ENCODE assay signal across 17 cellular contexts in the genomic region with DNA sequence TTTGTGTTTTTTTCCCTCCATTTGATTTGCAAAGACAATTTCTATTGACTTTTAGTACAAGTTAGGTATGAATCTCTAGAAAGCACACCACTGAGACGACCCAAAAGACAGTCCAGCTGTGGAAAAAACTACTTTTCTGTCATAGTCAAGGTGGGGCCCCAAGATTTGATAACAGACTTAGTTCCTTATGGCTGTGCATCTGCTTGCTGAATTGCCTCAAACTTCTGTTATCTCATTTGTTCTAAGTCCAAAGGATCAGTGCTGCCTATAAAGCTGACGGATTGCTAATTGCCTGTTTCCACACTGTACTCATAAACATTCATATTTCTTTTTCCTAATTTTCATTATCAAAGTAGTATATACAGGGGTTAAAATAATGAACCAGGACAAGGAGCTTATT.
DNase-seq lines count a peak whose midpoint lies in the region; ATAC-seq, FAIRE-seq and TF ChIP-seq lines count a peak whose summit lies in the region.
"Had no signal": no experiment of that assay in that cellular context is flagged by ENCODE, and none has a peak within 500 bp of the region (broad histone marks: within the 10 kb centered on the region; RNA-seq: fewer than 3 reads in every experiment).

No MANE protein-coding gene starts in this region.

- no peak overlapping the region for H3K4me2 ChIP-seq in IMR-90 (ENCODE audit: low read depth, low read length)
- no peak overlapping the region for H3K4me2 ChIP-seq in K562 (ENCODE audit: insufficient read depth, low read length)

- FAIRE-seq in K562 (lab: Jason Lieb, UNC) = peak; percentile 69
- FAIRE-seq: GM18507, GM19239, TTC549 had no signal

- dilution Hi-C loops in IMR-90 (cut with HindIII; ENCODE audit: low sequenced_read_pairs, unreplicated experiment) = no loop called here

- TF ChIP-seq POLR2A in IMR-90 (IDR thresholded peaks at IDR 0.05; ENCODE audit: low read depth, low read length) (no peak), K562 (conservative IDR thresholded peaks at IDR 0.05) (no peak), stomach (IDR thresholded peaks at IDR 0.05) (no peak)

- no peaks in the 10 kb centered on the region for H3K27me3 Mint-ChIP-seq in T-cell
- H3K27me3 Mint-ChIP-seq: activated CD4-positive, alpha-beta memory T cell treated with anti-CD3 and anti-CD28 coated beads, Interleukin-2, amount 10 ng/mL, durations not matched to agents 7 days and 5 days had no signal

- intact Hi-C loops in IMR-90 (cut with micrococcal nuclease) (loop anchor here (5.0 kb wide), 1 partner anchor 48 kb away; no protein-coding TSS in a partner anchor), K562 (cut with micrococcal nuclease) (no loop called here), stomach (cut with DNase I; ENCODE audit: low total_unique reads) (no loop called here)

- no peaks in the 10 kb centered on the region for H3K27me3 ChIP-seq in IMR-90 (ENCODE audit: control insufficient read depth, insufficient read depth, low read length)
- no peaks in the 10 kb centered on the region for H3K27me3 ChIP-seq in K562 (ENCODE audit: control insufficient read depth in 2 of 2, insufficient read depth in 2 of 2, low read length in 2 of 2)
- no peaks in the 10 kb centered on the region for H3K27me3 ChIP-seq in layer of hippocampus (ENCODE audit: control insufficient read depth, insufficient read depth, low read length)
- no peaks in the 10 kb centered on the region for H3K27me3 ChIP-seq in stomach
- H3K27me3 ChIP-seq: BE2C had no signal

- DNase-seq in IMR-90 (no peak), K562 (ENCODE audit: extremely low read depth in 1 of 4, low spot score in 3 of 4) (peak; percentile 16 to 62 (median 43)), substantia nigra (lab: John Stamatoyannopoulos, UW) (no peak), stomach (no peak), NCI-H2196 (lab: John Stamatoyannopoulos, UW; ENCODE audit: unreplicated experiment) (no peak), ecto neural progenitor cell (ENCODE audit: low spot score) (no peak), T-cell (no peak)
- DNase-seq: activated CD4-positive, alpha-beta memory T cell treated with anti-CD3 and anti-CD28 coated beads, Interleukin-2, amount 10 ng/mL, durations not matched to agents 7 days and 5 days; BE2C; cerebellar nuclear complex; NCI-H187; NCI-H510A had no signal

- no peak overlapping the region for H3K18ac ChIP-seq in IMR-90 (ENCODE audit: low read depth, low read length)

- peaks cover 32 to 65% of the 10 kb centered on the region in 2 experiments for H3K79me1 ChIP-seq in IMR-90 (ENCODE audit: low read depth in 1 of 2, low read length in 2 of 2)

- peak overlapping the region; percentile 65; the same call in 1 of the 2 replicates for H2BK120ac ChIP-seq in IMR-90 (ENCODE audit: low read depth, low read length)

- H2BK5ac ChIP-seq in IMR-90 (ENCODE audit: low read depth, low read length, poor library complexity, severe bottlenecking) = peak overlapping the region; percentile 53

- no peaks in the 10 kb centered on the region for H3K4me1 Mint-ChIP-seq in T-cell

- H3K9me3 ChIP-seq in IMR-90 (ENCODE audit: control insufficient read depth, insufficient read depth, low read length) = no peaks in the 10 kb centered on the region
- H3K9me3 ChIP-seq in K562 (replicated peaks; ENCODE audit: control insufficient read depth, insufficient read depth, low read depth, low read length) = no peaks in the 10 kb centered on the region
- no peaks in the 10 kb centered on the region for H3K9me3 ChIP-seq in stomach
- H3K9me3 ChIP-seq: BE2C had no signal

- peaks cover 2% of the 10 kb centered on the region for H3K36me3 Mint-ChIP-seq in T-cell

- H3K36me3 ChIP-seq in IMR-90 (ENCODE audit: control insufficient read depth, insufficient read depth, low read length) (no peaks in the 10 kb centered on the region), K562 (ENCODE audit: control insufficient read depth, insufficient read depth, low read length) (no peaks in the 10 kb centered on the region), stomach (no peaks in the 10 kb centered on the region)
- H3K36me3 ChIP-seq: BE2C had no signal

- BruUV-seq in IMR-90 (replicated peaks; lab: Mats Ljungman, UMichigan) = no TSS peak
- BruUV-seq in K562 (replicated peaks; lab: Mats Ljungman, UMichigan) = no TSS peak

- no peaks in the 10 kb centered on the region for H3K9me3 Mint-ChIP-seq in T-cell

- H3K9me1 ChIP-seq in IMR-90 (ENCODE audit: insufficient read depth, low read length) (peaks cover 27% of the 10 kb centered on the region), K562 (ENCODE audit: control insufficient read depth, insufficient read depth, low read length) (no peaks in the 10 kb centered on the region)

- TF ChIP-seq CTCF in IMR-90 (conservative IDR thresholded peaks at IDR 0.05; ENCODE audit: low read depth, low read length) = no peak
- no peak for TF ChIP-seq CTCF in K562 (IDR thresholded peaks at IDR 0.05 in 2 of 3, conservative IDR thresholded peaks at IDR 0.05 in 1 of 3; ENCODE audit: insufficient read depth in 2 of 3, low read depth in 1 of 3, low read length in 3 of 3)
- no peak for TF ChIP-seq CTCF in stomach (IDR thresholded peaks at IDR 0.05)

- no peak overlapping the region for H3K23ac ChIP-seq in IMR-90 (ENCODE audit: low read depth, low read length)

- no peak overlapping the region for H4K5ac ChIP-seq in IMR-90 (ENCODE audit: low read depth, low read length)

- no peak overlapping the region for H2BK20ac ChIP-seq in IMR-90 (ENCODE audit: low read depth, low read length)

- H3K27ac ChIP-seq in IMR-90 (ENCODE audit: insufficient read depth, low read length) (no peak overlapping the region; the same call in 1 of the 2 replicates), K562 (ENCODE audit: extremely low read depth, low read depth, low read length) (no peak overlapping the region), layer of hippocampus (ENCODE audit: low read depth, low read length) (peak overlapping the region; percentile 96), substantia nigra (ENCODE audit: low read depth, low read length, poor library complexity, severe bottlenecking) (peak overlapping the region; percentile 94), stomach (no peak overlapping the region)
- H3K27ac ChIP-seq: parathyroid adenoma had no signal

- peak overlapping the region; percentile 35; the same call in 1 of the 2 replicates for H2AK5ac ChIP-seq in IMR-90 (ENCODE audit: low read depth, low read length)

- peak overlapping the region; percentile 62; the same call in 1 of the 3 replicates for H2BK15ac ChIP-seq in IMR-90 (ENCODE audit: low read depth, low read length)

- H3K9ac ChIP-seq in IMR-90 (ENCODE audit: low read depth, low read length) (0 out of 2 replicates have a peak overlapping the region, but pooled peaks have one; percentile 14), K562 (ENCODE audit: insufficient read depth in 1 of 2, low read depth in 2 of 2, low read length in 2 of 2) (no peak overlapping the region)
- H3K9ac ChIP-seq: parathyroid adenoma had no signal

- no peak for TF ChIP-seq RAD21 in IMR-90 (IDR thresholded peaks at IDR 0.05; ENCODE audit: low read length)
- TF ChIP-seq RAD21 in K562 (CRISPR knock-in tag; conservative IDR thresholded peaks at IDR 0.05 in 1 of 2, IDR thresholded peaks at IDR 0.05 in 1 of 2) = no peak

- H3K56ac ChIP-seq in IMR-90 (ENCODE audit: extremely low read depth, insufficient read depth, low read length) = no peak overlapping the region

- H3K4me3 ChIP-seq in IMR-90 (ENCODE audit: insufficient read depth, low read depth, low read length) = no peak overlapping the region
- H3K4me3 ChIP-seq in K562 = no peak overlapping the region
- no peak overlapping the region for H3K4me3 ChIP-seq in stomach

- H4K8ac ChIP-seq in IMR-90 (ENCODE audit: low read depth in 2 of 2, low read length in 2 of 2) = no peak overlapping the region; a peak in 1 of 4 replicates

- no peak overlapping the region for H3K4me3 Mint-ChIP-seq in T-cell
- H3K4me3 Mint-ChIP-seq: activated CD4-positive, alpha-beta memory T cell treated with anti-CD3 and anti-CD28 coated beads, Interleukin-2, amount 10 ng/mL, durations not matched to agents 7 days and 5 days had no signal

- no peak overlapping the region for H3K27ac Mint-ChIP-seq in T-cell
- H3K27ac Mint-ChIP-seq: activated CD4-positive, alpha-beta memory T cell treated with anti-CD3 and anti-CD28 coated beads, Interleukin-2, amount 10 ng/mL, durations not matched to agents 7 days and 5 days had no signal

- no CpG with 5 or more reads among the region's 2 CpGs for WGBS in IMR-90 (ENCODE audit: extremely low coverage in 2 of 2, insufficient read length in 1 of 2), 2 experiments
- WGBS in K562 (ENCODE audit: insufficient coverage, low coverage, missing lambda C conversion rate) = 0% methylated on average over 2 of the region's 2 CpGs
- 41 to 58% (median 50%) methylated on average over 2 of the region's 2 CpGs for WGBS in stomach, 5 donors

- CTCF ChIA-PET in IMR-90 (lab: Yijun Ruan, JAX) = interaction anchor here (0.5 kb wide), 1 partner anchor 58 kb away, joined by 10 read pairs; no protein-coding TSS in a partner anchor
- CTCF ChIA-PET in K562 (lab: Yijun Ruan, JAX; ENCODE audit: low intra/inter-chr PET ratio) = no interaction called here
- CTCF ChIA-PET in T-cell (lab: Charles Lee) = no interaction called here

- TF ChIP-seq EP300 in K562 (IDR thresholded peaks at IDR 0.05; ENCODE audit: low read length) = no peak
- TF ChIP-seq EP300 in stomach (IDR thresholded peaks at IDR 0.05) = no peak

- H4K91ac ChIP-seq in IMR-90 (ENCODE audit: insufficient read depth, low read depth, low read length) = peak overlapping the region; percentile 45; the same call in 1 of the 2 replicates

- H3K4me1 ChIP-seq in IMR-90 (ENCODE audit: control insufficient read depth, insufficient read depth, low read length) = peaks cover 29% of the 10 kb centered on the region
- H3K4me1 ChIP-seq in K562 (replicated peaks in 1 of 2; ENCODE audit: control insufficient read depth in 2 of 2, insufficient read depth in 2 of 2, low read length in 2 of 2) = peaks cover 11 to 26% of the 10 kb centered on the region in 2 experiments
- peaks cover 4 to 22% (median 14%) of the 10 kb centered on the region in 4 donors for H3K4me1 ChIP-seq in stomach
- H3K4me1 ChIP-seq: BE2C, parathyroid adenoma had no signal

- no peak overlapping the region for H3K14ac ChIP-seq in IMR-90 (replicated peaks; ENCODE audit: low read depth, low read length)

- POLR2A ChIA-PET in IMR-90 (lab: Charles Lee; ENCODE audit: unreplicated experiment) = no interaction called here
- POLR2A ChIA-PET in K562 (lab: Yijun Ruan, JAX) = interaction anchor here (0.6 to 1.1 kb wide), 3 partner anchors 15 to 109 kb away, joined by 3 to 5 read pairs (median 3); no protein-coding TSS in a partner anchor
- POLR2A ChIA-PET in T-cell (lab: Charles Lee) = no interaction called here

- H3K79me2 ChIP-seq in K562 (ENCODE audit: control insufficient read depth, insufficient read depth, low read length) = no peaks in the 10 kb centered on the region
- H3K79me2 ChIP-seq: parathyroid adenoma had no signal

- H3K4ac ChIP-seq in IMR-90 (ENCODE audit: low read depth, low read length) = no peak overlapping the region

- in situ Hi-C loops in IMR-90 (cut with MboI; ENCODE audit: low sequenced_read_pairs) = no loop called here
- in situ Hi-C loops in K562 (cut with MboI) = no loop called here

- no peak overlapping the region for H2AK9ac ChIP-seq in IMR-90 (replicated peaks; ENCODE audit: low read depth, low read length, poor library complexity)

- ATAC-seq in IMR-90 (ENCODE audit: low read depth) (no peak), K562 (peak; percentile 76), T-cell (replicated peaks in 1 of 4) (no peak)

- H2AFZ ChIP-seq in IMR-90 (replicated peaks; ENCODE audit: low read length, poor library complexity) (no peak overlapping the region), K562 (ENCODE audit: low read depth, low read length) (no peak overlapping the region)
- H2AFZ ChIP-seq: parathyroid adenoma had no signal

- H4K20me1 ChIP-seq in IMR-90 (ENCODE audit: insufficient read depth, low read length) (peaks cover 10% of the 10 kb centered on the region), K562 (replicated peaks; ENCODE audit: control insufficient read depth, insufficient read depth, low read length) (peaks cover 19% of the 10 kb centered on the region)

Comparison
In these comparisons a context has a peak if more than half of its experiments do, and no peak if none do; other contexts are left out.
1. DNase-seq: peak in K562 (4 of 4); none in IMR-90 (single experiment), substantia nigra (0 of 49), stomach (single experiment), NCI-H2196 (single experiment), ecto neural progenitor cell (single experiment) and T-cell (0 of 34).
2. H3K27ac ChIP-seq: peak in layer of hippocampus (single experiment) and substantia nigra (single experiment); none in IMR-90 (single experiment), K562 (single experiment) and stomach (0 of 5).